16 cellular contexts compared by ENCODE assay signal in the genomic region with DNA sequence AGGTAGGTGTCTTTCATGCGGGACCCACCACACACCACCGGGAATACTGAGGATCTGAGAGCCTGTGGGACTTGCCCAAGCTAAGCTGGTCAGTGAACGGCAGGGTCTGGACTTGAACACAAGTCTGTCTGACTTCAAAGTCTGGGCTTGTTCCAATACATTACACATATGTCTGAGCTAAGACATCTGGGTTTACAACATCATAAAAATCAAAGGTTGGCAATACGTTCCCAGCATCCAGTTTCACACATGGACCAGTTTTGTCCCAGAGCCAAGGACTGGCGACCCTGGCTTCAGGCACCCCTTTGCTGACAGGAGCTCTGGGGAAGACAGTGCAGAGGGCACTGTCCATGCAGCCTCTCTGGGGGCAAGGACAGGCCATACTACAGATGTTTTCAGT.
"Had no signal": no experiment of that assay in that cellular context is flagged by ENCODE, and none has a peak within 500 bp of the region (broad histone marks: within the 10 kb centered on the region; RNA-seq: fewer than 3 reads in every experiment).

No MANE protein-coding gene starts in this region.

- DNase-seq: activated CD4-positive, alpha-beta T cell treated with anti-CD3 and anti-CD28 coated beads, Interleukin-2, amount 10 ng/mL, durations not matched to agents 24 days and 14 days; activated CD4-positive, CD25-positive, alpha-beta regulatory T cell; activated CD8-positive, alpha-beta memory T cell treated with anti-CD3 and anti-CD28 coated beads, Interleukin-2, amount 50 U/mL, for 48 hours; activated CD8-positive, alpha-beta T cell treated with anti-CD3 and anti-CD28 coated beads, Interleukin-2, amount 10 ng/mL, durations not matched to agents 7 days and 5 days; activated gamma-delta T cell; activated T-cell treated with anti-CD3 and anti-CD28 coated beads, Interleukin-2, amount 50 U/mL, for 72 hours; cortex of kidney; effector CD8-positive, alpha-beta T cell; esophagus squamous epithelium; lower lobe of right lung; ovary; spleen; SW 1271; upper lobe of right lung had no signal

- H3K27me3 ChIP-seq: esophagus squamous epithelium, ovary, upper lobe of right lung had no signal

- H3K4me3 ChIP-seq: esophagus squamous epithelium, lower lobe of right lung, ovary, spleen, upper lobe of right lung had no signal

- H3K9me3 ChIP-seq: esophagus squamous epithelium, lower lobe of right lung, ovary, upper lobe of right lung had no signal

- ATAC-seq: activated CD8-positive, alpha-beta T cell treated with anti-CD3 and anti-CD28 coated beads, Interleukin-2, amount 10 ng/mL, durations not matched to agents 7 days and 5 days; activated naive CD4-positive, alpha-beta T cell treated with anti-CD3 and anti-CD28 coated beads, Interleukin-2, amount 50 U/mL, for 72 hours; activated T-cell treated with anti-CD3 and anti-CD28 coated beads, Interleukin-2, amount 50 U/mL, for 72 hours; sciatic nerve had no signal

- H3K27ac ChIP-seq: esophagus squamous epithelium, lower lobe of right lung, ovary, spleen, upper lobe of right lung had no signal

- H3K36me3 ChIP-seq: esophagus squamous epithelium, lower lobe of right lung, ovary, spleen, upper lobe of right lung had no signal
